1 cellular context compared by ENCODE assay signal in the genomic region with DNA sequence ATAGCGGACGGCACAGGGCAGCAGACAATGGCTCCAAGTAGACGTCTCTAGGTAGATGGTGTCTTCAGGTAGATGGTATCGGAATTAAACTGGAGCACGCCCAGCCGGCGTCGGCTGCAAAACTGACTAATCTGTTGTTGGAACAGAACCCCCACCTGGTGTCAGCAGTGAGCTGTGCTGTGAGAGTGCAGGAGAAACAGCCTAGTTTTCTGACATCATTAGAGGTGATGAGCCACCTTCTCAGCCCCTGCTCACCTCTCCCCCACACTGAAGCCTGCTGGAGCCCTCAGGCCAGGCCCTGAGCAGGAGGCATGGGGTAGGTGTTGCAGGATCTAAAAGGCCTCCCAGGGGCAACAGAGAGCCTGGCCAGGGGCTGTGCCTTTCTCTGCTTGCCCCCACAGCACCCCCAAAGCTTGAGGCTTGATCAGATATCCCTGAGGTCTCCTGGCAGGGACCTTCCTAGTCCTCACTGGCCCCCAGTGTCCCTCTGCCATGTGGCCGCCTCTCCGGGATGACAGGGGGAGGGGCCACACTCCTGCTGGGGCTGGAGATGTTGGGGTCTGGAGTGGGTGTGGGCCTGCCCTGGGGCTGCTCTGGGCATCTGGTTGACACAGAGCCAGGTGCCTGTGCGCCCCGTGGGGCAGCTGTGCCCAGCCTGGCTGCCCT.
TF ChIP-seq lines count a peak whose summit lies in the region.

No MANE protein-coding gene starts in this region.

TF ChIP-seq in HepG2, 621 proteins besides CTCF, POLR2A, EP300 and RAD21 (continued from another document and continues in another):
- TF ChIP-seq, protein P1, sequence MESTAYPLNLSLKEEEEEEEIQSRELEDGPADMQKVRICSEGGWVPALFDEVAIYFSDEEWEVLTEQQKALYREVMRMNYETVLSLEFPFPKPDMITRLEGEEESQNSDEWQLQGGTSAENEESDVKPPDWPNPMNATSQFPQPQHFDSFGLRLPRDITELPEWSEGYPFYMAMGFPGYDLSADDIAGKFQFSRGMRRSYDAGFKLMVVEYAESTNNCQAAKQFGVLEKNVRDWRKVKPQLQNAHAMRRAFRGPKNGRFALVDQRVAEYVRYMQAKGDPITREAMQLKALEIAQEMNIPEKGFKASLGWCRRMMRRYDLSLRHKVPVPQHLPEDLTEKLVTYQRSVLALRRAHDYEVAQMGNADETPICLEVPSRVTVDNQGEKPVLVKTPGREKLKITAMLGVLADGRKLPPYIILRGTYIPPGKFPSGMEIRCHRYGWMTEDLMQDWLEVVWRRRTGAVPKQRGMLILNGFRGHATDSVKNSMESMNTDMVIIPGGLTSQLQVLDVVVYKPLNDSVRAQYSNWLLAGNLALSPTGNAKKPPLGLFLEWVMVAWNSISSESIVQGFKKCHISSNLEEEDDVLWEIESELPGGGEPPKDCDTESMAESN (CRISPR knock-in tag; conservative IDR thresholded peaks at IDR 0.05), result no peak
- TF ChIP-seq MIXL1 (CRISPR knock-in tag; IDR thresholded peaks at IDR 0.05), result peak; percentile 67
- TF ChIP-seq, protein P2, sequence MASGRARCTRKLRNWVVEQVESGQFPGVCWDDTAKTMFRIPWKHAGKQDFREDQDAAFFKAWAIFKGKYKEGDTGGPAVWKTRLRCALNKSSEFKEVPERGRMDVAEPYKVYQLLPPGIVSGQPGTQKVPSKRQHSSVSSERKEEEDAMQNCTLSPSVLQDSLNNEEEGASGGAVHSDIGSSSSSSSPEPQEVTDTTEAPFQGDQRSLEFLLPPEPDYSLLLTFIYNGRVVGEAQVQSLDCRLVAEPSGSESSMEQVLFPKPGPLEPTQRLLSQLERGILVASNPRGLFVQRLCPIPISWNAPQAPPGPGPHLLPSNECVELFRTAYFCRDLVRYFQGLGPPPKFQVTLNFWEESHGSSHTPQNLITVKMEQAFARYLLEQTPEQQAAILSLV (CRISPR knock-in tag; IDR thresholded peaks at IDR 0.05; ENCODE audit: borderline replicate concordance), result 0 out of 2 replicates have a peak, but pooled peaks have one; percentile 35
- TF ChIP-seq, protein P3, sequence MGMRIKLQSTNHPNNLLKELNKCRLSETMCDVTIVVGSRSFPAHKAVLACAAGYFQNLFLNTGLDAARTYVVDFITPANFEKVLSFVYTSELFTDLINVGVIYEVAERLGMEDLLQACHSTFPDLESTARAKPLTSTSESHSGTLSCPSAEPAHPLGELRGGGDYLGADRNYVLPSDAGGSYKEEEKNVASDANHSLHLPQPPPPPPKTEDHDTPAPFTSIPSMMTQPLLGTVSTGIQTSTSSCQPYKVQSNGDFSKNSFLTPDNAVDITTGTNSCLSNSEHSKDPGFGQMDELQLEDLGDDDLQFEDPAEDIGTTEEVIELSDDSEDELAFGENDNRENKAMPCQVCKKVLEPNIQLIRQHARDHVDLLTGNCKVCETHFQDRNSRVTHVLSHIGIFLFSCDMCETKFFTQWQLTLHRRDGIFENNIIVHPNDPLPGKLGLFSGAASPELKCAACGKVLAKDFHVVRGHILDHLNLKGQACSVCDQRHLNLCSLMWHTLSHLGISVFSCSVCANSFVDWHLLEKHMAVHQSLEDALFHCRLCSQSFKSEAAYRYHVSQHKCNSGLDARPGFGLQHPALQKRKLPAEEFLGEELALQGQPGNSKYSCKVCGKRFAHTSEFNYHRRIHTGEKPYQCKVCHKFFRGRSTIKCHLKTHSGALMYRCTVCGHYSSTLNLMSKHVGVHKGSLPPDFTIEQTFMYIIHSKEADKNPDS (CRISPR knock-in tag; IDR thresholded peaks at IDR 0.05), result no peak
- TF ChIP-seq SMAD3 (CRISPR knock-in tag; IDR thresholded peaks at IDR 0.05), result peak; percentile 40; the same call in 1 of the 2 replicates
- 0 out of 2 replicates have a peak, but pooled peaks have one; percentile 63 for TF ChIP-seq ZNF724P (CRISPR knock-in tag; IDR thresholded peaks at IDR 0.05; ENCODE audit: borderline replicate concordance)
- peak; percentile 61 for TF ChIP-seq GATAD2A (CRISPR knock-in tag; IDR thresholded peaks at IDR 0.05)
- TF ChIP-seq SNRNP70 (IDR thresholded peaks at IDR 0.05; ENCODE audit: low read depth, low read length), result no peak
- no peak for TF ChIP-seq MATR3 (CRISPR knock-in tag; IDR thresholded peaks at IDR 0.05)
- 0 out of 2 replicates have a peak, but pooled peaks have one; percentile 45 for TF ChIP-seq ZNF441 (CRISPR knock-in tag; IDR thresholded peaks at IDR 0.05; ENCODE audit: borderline replicate concordance)
- TF ChIP-seq KLF6 (CRISPR knock-in tag; IDR thresholded peaks at IDR 0.05), result peak; percentile 71; the same call in 1 of the 2 replicates
- peak; percentile 68; the same call in 1 of the 2 replicates for TF ChIP-seq ZNF556 (CRISPR knock-in tag; IDR thresholded peaks at IDR 0.05; ENCODE audit: borderline replicate concordance)
- TF ChIP-seq, protein P4, sequence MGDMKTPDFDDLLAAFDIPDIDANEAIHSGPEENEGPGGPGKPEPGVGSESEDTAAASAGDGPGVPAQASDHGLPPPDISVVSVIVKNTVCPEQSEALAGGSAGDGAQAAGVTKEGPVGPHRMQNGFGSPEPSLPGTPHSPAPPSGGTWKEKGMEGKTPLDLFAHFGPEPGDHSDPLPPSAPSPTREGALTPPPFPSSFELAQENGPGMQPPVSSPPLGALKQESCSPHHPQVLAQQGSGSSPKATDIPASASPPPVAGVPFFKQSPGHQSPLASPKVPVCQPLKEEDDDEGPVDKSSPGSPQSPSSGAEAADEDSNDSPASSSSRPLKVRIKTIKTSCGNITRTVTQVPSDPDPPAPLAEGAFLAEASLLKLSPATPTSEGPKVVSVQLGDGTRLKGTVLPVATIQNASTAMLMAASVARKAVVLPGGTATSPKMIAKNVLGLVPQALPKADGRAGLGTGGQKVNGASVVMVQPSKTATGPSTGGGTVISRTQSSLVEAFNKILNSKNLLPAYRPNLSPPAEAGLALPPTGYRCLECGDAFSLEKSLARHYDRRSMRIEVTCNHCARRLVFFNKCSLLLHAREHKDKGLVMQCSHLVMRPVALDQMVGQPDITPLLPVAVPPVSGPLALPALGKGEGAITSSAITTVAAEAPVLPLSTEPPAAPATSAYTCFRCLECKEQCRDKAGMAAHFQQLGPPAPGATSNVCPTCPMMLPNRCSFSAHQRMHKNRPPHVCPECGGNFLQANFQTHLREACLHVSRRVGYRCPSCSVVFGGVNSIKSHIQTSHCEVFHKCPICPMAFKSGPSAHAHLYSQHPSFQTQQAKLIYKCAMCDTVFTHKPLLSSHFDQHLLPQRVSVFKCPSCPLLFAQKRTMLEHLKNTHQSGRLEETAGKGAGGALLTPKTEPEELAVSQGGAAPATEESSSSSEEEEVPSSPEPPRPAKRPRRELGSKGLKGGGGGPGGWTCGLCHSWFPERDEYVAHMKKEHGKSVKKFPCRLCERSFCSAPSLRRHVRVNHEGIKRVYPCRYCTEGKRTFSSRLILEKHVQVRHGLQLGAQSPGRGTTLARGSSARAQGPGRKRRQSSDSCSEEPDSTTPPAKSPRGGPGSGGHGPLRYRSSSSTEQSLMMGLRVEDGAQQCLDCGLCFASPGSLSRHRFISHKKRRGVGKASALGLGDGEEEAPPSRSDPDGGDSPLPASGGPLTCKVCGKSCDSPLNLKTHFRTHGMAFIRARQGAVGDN (CRISPR knock-in tag; IDR thresholded peaks at IDR 0.05), result peak; percentile 53
- TF ChIP-seq, protein P5, sequence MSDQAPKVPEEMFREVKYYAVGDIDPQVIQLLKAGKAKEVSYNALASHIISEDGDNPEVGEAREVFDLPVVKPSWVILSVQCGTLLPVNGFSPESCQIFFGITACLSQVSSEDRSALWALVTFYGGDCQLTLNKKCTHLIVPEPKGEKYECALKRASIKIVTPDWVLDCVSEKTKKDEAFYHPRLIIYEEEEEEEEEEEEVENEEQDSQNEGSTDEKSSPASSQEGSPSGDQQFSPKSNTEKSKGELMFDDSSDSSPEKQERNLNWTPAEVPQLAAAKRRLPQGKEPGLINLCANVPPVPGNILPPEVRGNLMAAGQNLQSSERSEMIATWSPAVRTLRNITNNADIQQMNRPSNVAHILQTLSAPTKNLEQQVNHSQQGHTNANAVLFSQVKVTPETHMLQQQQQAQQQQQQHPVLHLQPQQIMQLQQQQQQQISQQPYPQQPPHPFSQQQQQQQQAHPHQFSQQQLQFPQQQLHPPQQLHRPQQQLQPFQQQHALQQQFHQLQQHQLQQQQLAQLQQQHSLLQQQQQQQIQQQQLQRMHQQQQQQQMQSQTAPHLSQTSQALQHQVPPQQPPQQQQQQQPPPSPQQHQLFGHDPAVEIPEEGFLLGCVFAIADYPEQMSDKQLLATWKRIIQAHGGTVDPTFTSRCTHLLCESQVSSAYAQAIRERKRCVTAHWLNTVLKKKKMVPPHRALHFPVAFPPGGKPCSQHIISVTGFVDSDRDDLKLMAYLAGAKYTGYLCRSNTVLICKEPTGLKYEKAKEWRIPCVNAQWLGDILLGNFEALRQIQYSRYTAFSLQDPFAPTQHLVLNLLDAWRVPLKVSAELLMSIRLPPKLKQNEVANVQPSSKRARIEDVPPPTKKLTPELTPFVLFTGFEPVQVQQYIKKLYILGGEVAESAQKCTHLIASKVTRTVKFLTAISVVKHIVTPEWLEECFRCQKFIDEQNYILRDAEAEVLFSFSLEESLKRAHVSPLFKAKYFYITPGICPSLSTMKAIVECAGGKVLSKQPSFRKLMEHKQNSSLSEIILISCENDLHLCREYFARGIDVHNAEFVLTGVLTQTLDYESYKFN (CRISPR knock-in tag; conservative IDR thresholded peaks at IDR 0.05), result no peak
- TF ChIP-seq ZFP41 (CRISPR knock-in tag; IDR thresholded peaks at IDR 0.05; ENCODE audit: borderline replicate concordance), result 0 out of 2 replicates have a peak, but pooled peaks have one; percentile 47
- TF ChIP-seq, protein P6, sequence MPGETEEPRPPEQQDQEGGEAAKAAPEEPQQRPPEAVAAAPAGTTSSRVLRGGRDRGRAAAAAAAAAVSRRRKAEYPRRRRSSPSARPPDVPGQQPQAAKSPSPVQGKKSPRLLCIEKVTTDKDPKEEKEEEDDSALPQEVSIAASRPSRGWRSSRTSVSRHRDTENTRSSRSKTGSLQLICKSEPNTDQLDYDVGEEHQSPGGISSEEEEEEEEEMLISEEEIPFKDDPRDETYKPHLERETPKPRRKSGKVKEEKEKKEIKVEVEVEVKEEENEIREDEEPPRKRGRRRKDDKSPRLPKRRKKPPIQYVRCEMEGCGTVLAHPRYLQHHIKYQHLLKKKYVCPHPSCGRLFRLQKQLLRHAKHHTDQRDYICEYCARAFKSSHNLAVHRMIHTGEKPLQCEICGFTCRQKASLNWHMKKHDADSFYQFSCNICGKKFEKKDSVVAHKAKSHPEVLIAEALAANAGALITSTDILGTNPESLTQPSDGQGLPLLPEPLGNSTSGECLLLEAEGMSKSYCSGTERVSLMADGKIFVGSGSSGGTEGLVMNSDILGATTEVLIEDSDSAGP (CRISPR knock-in tag; IDR thresholded peaks at IDR 0.05; ENCODE audit: borderline replicate concordance), result 0 out of 2 replicates have a peak, but pooled peaks have one; percentile 57
- peak; percentile 37 for TF ChIP-seq GABPB1 (CRISPR knock-in tag; IDR thresholded peaks at IDR 0.05)
- TF ChIP-seq, protein P7, sequence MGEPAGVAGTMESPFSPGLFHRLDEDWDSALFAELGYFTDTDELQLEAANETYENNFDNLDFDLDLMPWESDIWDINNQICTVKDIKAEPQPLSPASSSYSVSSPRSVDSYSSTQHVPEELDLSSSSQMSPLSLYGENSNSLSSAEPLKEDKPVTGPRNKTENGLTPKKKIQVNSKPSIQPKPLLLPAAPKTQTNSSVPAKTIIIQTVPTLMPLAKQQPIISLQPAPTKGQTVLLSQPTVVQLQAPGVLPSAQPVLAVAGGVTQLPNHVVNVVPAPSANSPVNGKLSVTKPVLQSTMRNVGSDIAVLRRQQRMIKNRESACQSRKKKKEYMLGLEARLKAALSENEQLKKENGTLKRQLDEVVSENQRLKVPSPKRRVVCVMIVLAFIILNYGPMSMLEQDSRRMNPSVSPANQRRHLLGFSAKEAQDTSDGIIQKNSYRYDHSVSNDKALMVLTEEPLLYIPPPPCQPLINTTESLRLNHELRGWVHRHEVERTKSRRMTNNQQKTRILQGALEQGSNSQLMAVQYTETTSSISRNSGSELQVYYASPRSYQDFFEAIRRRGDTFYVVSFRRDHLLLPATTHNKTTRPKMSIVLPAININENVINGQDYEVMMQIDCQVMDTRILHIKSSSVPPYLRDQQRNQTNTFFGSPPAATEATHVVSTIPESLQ (CRISPR knock-in tag; conservative IDR thresholded peaks at IDR 0.05), result 0 out of 2 replicates have a peak, but pooled peaks have one; percentile 47
- 0 out of 2 replicates have a peak, but pooled peaks have one; percentile 55 for TF ChIP-seq JUN (CRISPR knock-in tag; IDR thresholded peaks at IDR 0.05)
- TF ChIP-seq ZFP36L2 (CRISPR knock-in tag; IDR thresholded peaks at IDR 0.05), result no peak
- 0 out of 2 replicates have a peak, but pooled peaks have one; percentile 12 for TF ChIP-seq BCL6 (CRISPR knock-in tag; IDR thresholded peaks at IDR 0.05)
- TF ChIP-seq ZNF354B (CRISPR knock-in tag; IDR thresholded peaks at IDR 0.05), result 0 out of 2 replicates have a peak, but pooled peaks have one; percentile 93
- TF ChIP-seq, protein P8, sequence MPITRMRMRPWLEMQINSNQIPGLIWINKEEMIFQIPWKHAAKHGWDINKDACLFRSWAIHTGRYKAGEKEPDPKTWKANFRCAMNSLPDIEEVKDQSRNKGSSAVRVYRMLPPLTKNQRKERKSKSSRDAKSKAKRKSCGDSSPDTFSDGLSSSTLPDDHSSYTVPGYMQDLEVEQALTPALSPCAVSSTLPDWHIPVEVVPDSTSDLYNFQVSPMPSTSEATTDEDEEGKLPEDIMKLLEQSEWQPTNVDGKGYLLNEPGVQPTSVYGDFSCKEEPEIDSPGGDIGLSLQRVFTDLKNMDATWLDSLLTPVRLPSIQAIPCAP (CRISPR knock-in tag; IDR thresholded peaks at IDR 0.05; ENCODE audit: low read depth), result no peak
- TF ChIP-seq ZNF12 (CRISPR knock-in tag; IDR thresholded peaks at IDR 0.05), result peak; percentile 58; the same call in 1 of the 2 replicates
- TF ChIP-seq TAF1 (CRISPR knock-in tag; IDR thresholded peaks at IDR 0.05), result 0 out of 2 replicates have a peak, but pooled peaks have one; percentile 23
- TF ChIP-seq ZNF777 (CRISPR knock-in tag; IDR thresholded peaks at IDR 0.05), result no peak
- 0 out of 2 replicates have a peak, but pooled peaks have one; percentile 37 for TF ChIP-seq SP4 (CRISPR knock-in tag; IDR thresholded peaks at IDR 0.05)
- TF ChIP-seq XRCC5 (optimal IDR thresholded peaks at IDR 0.05; ENCODE audit: low read length), result peak; percentile 88
- peak; percentile 57; the same call in 1 of the 2 replicates for TF ChIP-seq ZNF614 (CRISPR knock-in tag; IDR thresholded peaks at IDR 0.05; ENCODE audit: borderline replicate concordance)
- no peak for TF ChIP-seq AGO2 (optimal IDR thresholded peaks at IDR 0.05; ENCODE audit: low read depth, low read length)
- TF ChIP-seq, protein P9, sequence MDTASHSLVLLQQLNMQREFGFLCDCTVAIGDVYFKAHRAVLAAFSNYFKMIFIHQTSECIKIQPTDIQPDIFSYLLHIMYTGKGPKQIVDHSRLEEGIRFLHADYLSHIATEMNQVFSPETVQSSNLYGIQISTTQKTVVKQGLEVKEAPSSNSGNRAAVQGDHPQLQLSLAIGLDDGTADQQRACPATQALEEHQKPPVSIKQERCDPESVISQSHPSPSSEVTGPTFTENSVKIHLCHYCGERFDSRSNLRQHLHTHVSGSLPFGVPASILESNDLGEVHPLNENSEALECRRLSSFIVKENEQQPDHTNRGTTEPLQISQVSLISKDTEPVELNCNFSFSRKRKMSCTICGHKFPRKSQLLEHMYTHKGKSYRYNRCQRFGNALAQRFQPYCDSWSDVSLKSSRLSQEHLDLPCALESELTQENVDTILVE (CRISPR knock-in tag; IDR thresholded peaks at IDR 0.05), result 0 out of 2 replicates have a peak, but pooled peaks have one; percentile 67
